Comparison of ENCODE assay signal across 32 cellular contexts in genomic region chr1:216154063-216154462, GRCh38.
"Had no signal": no experiment of that assay in that cellular context is flagged by ENCODE, and none has a peak within 500 bp of the region (broad histone marks: within the 10 kb centered on the region; RNA-seq: fewer than 3 reads in every experiment).

No MANE protein-coding gene starts in this region.

- H3K4me1 ChIP-seq: ascending aorta had no signal

- H3K4me3 ChIP-seq: ascending aorta, cardiac muscle cell had no signal

- DNase-seq: activated CD4-positive, alpha-beta memory T cell treated with anti-CD3 and anti-CD28 coated beads, Interleukin-2, amount 10 ng/mL, durations not matched to agents 7 days and 5 days; activated CD4-positive, alpha-beta T cell treated with anti-CD3 and anti-CD28 coated beads for 1 hour; activated CD4-positive, alpha-beta T cell treated with anti-CD3 and anti-CD28 coated beads for 36 hours; activated CD4-positive, alpha-beta T cell treated with anti-CD3 and anti-CD28 coated beads for 48 hours; activated CD4-positive, alpha-beta T cell treated with anti-CD3 and anti-CD28 coated beads, Interleukin-2, amount 10 ng/mL, durations not matched to agents 7 days and 5 days; activated CD4-positive, alpha-beta T cell treated with anti-CD3 and anti-CD28 coated beads, Interleukin-2, amount 50 U/mL, for 48 hours; activated CD4-positive, CD25-positive, alpha-beta regulatory T cell; activated CD8-positive, alpha-beta memory T cell treated with anti-CD3 and anti-CD28 coated beads for 24 hours; activated CD8-positive, alpha-beta memory T cell treated with anti-CD3 and anti-CD28 coated beads, Interleukin-2, amount 10 ng/mL, durations not matched to agents 7 days and 5 days; activated CD8-positive, alpha-beta memory T cell treated with anti-CD3 and anti-CD28 coated beads, Interleukin-2, amount 50 U/mL, for 48 hours; activated CD8-positive, alpha-beta T cell treated with anti-CD3 and anti-CD28 coated beads, Interleukin-2, amount 10 ng/mL, durations not matched to agents 7 days and 5 days; activated effector memory CD4-positive, alpha-beta T cell treated with Interleukin-2 at 50 U/mL for 16 hours; activated gamma-delta T cell; activated naive CD4-positive, alpha-beta T cell treated with anti-CD3 and anti-CD28 coated beads, Interleukin-2, amount 10 ng/mL, durations not matched to agents 7 days and 5 days; activated naive CD4-positive, alpha-beta T cell treated with Interleukin-2 at 50 U/mL for 16 hours; activated naive CD8-positive, alpha-beta T cell treated with anti-CD3 and anti-CD28 coated beads, Interleukin-2, amount 10 ng/mL, durations not matched to agents 7 days and 5 days; activated naive CD8-positive, alpha-beta T cell treated with anti-CD3 and anti-CD28 coated beads, Interleukin-2, amount 50 U/mL, for 24 hours; activated T-cell treated with anti-CD3 and anti-CD28 coated beads, Interleukin-2, amount 50 U/mL, for 24 hours; activated T-cell treated with anti-CD3 and anti-CD28 coated beads, Interleukin-2, amount 50 U/mL, for 48 hours; amygdala; anterior cingulate cortex; caudate nucleus; cerebellar nuclear complex; T-helper 1 cell; T-helper 2 cell; T-helper 9 cell; WERI-Rb-1 had no signal

- H3K9me3 ChIP-seq: ascending aorta had no signal

- FAIRE-seq: bronchial epithelial cell had no signal

- H3K36me3 ChIP-seq: ascending aorta, cardiac muscle cell, WERI-Rb-1 had no signal

- H3K27ac ChIP-seq: ascending aorta, cardiac muscle cell, WERI-Rb-1 had no signal

- ATAC-seq: activated CD4-positive, alpha-beta T cell treated with anti-CD3 and anti-CD28 coated beads for 36 hours; activated CD4-positive, CD25-positive, alpha-beta regulatory T cell treated with anti-CD3 and anti-CD28 coated beads, Interleukin-2, amount 50 U/mL, for 24 hours; activated CD8-positive, alpha-beta memory T cell treated with anti-CD3 and anti-CD28 coated beads, Interleukin-2, amount 10 ng/mL, durations not matched to agents 7 days and 5 days; activated CD8-positive, alpha-beta T cell treated with anti-CD3 and anti-CD28 coated beads, Interleukin-2, amount 10 ng/mL, durations not matched to agents 7 days and 5 days; activated naive CD8-positive, alpha-beta T cell treated with anti-CD3 and anti-CD28 coated beads, Interleukin-2, amount 50 U/mL, for 24 hours; WTC11 had no signal

- H3K27me3 ChIP-seq: ascending aorta, cardiac muscle cell had no signal
